17 cellular contexts compared by ENCODE assay signal in genomic region chr5:124870070-124870469, GRCh38.
A peak's percentile ranks its signal among the peaks of the same experiment; 100 is the strongest.
DNase-seq lines count a peak whose midpoint lies in the region; ATAC-seq and TF ChIP-seq lines count a peak whose summit lies in the region.
"Had no signal": no experiment of that assay in that cellular context is flagged by ENCODE, and none has a peak within 500 bp of the region (broad histone marks: within the 10 kb centered on the region; RNA-seq: fewer than 3 reads in every experiment).

No MANE protein-coding gene starts in this region.

- H3K36me3 Mint-ChIP-seq in glutamatergic neuron (ENCODE audit: unreplicated experiment): no peaks in the 10 kb centered on the region
- H3K36me3 Mint-ChIP-seq: CD8-positive, alpha-beta memory T cell had no signal

- H3F3A ChIP-seq in smooth muscle cell (ENCODE audit: low read depth): peaks cover 9% of the 10 kb centered on the region

- 6% methylated on average over 2 of the region's 2 CpGs for WGBS in smooth muscle cell (ENCODE audit: low lambda C conversion rate)

- H3K27me3 ChIP-seq in smooth muscle cell (ENCODE audit: low read depth): no peaks in the 10 kb centered on the region

- peaks cover 2% of the 10 kb centered on the region for H3K4me1 Mint-ChIP-seq in glutamatergic neuron (ENCODE audit: low read depth, unreplicated experiment)

- H3K79me2 ChIP-seq in smooth muscle cell (ENCODE audit: low read depth): no peaks in the 10 kb centered on the region

- H4K20me1 ChIP-seq in smooth muscle cell (ENCODE audit: low read depth): no peaks in the 10 kb centered on the region

- DNase-seq in left ventricle myocardium superior (no peak), cardiac septum (ENCODE audit: low spot score) (no peak), fibroblast of gingiva (ENCODE audit: low read depth) (peak; percentile 19), smooth muscle cell (lab: John Stamatoyannopoulos, UW; ENCODE audit: unreplicated experiment) (no peak), glutamatergic neuron (no peak)
- DNase-seq in stimulated activated CD4-positive, alpha-beta T cell treated with anti-CD3 and anti-CD28 coated beads, Interleukin-15, amount 100 ng/mL, for 24 hours: no peak
- DNase-seq in stimulated activated naive CD8-positive, alpha-beta T cell treated with anti-CD3 and anti-CD28 coated beads, Interleukin-15, Interleukin-2, amounts not matched to agents 100 U/mL and 50 U/mL, for 24 hours: no peak
- DNase-seq: Calu3; CD8-positive, alpha-beta memory T cell; DMS153; Karpas-422; NCI-H1694 treated with DMSO at 0.1 percent for 48 hours; NCI-H2081 treated with DMSO at 0.1 percent for 48 hours; NCI-H446; NCI-H526; Right ventricle myocardium superior had no signal

- H2AFZ ChIP-seq in smooth muscle cell (ENCODE audit: low read depth): no peak overlapping the region

- intact Hi-C loops in left ventricle myocardium superior (cut with micrococcal nuclease): no loop called here
- intact Hi-C loops in cardiac septum (cut with DNase I): no loop called here

- no peaks in the 10 kb centered on the region for H3K9me3 Mint-ChIP-seq in glutamatergic neuron (ENCODE audit: unreplicated experiment)

- peaks cover 28% of the 10 kb centered on the region for H3K4me1 ChIP-seq in smooth muscle cell (ENCODE audit: low read depth)

- peaks cover 2% of the 10 kb centered on the region for H3K27me3 Mint-ChIP-seq in glutamatergic neuron (ENCODE audit: unreplicated experiment)
- H3K27me3 Mint-ChIP-seq: CD8-positive, alpha-beta memory T cell had no signal

- peak overlapping the region; percentile 87 for H3K27ac ChIP-seq in smooth muscle cell (ENCODE audit: low read depth)
- H3K27ac ChIP-seq: C4-2B had no signal

- ATAC-seq in left ventricle myocardium superior: peak; percentile 51
- no peak for ATAC-seq in stimulated activated naive CD8-positive, alpha-beta T cell treated with anti-CD3 and anti-CD28 coated beads, Interleukin-15, Interleukin-2, amounts not matched to agents 100 U/mL and 50 U/mL, for 24 hours

- H3K9me3 ChIP-seq in smooth muscle cell (replicated peaks; ENCODE audit: low read depth): no peaks in the 10 kb centered on the region

- H3K4me3 ChIP-seq in smooth muscle cell: no peak overlapping the region

- no peaks in the 10 kb centered on the region for H3K36me3 ChIP-seq in smooth muscle cell (ENCODE audit: low read depth)

- no peak overlapping the region for H3K4me3 Mint-ChIP-seq in glutamatergic neuron (ENCODE audit: unreplicated experiment)
- H3K4me3 Mint-ChIP-seq: CD8-positive, alpha-beta memory T cell had no signal

- H3K9ac ChIP-seq in smooth muscle cell (ENCODE audit: low read depth): no peak overlapping the region

- H3K4me2 ChIP-seq in smooth muscle cell: peak overlapping the region; percentile 63

- TF ChIP-seq CTCF in smooth muscle cell (IDR thresholded peaks at IDR 0.05; ENCODE audit: borderline replicate concordance, insufficient read depth, poor library complexity, severe bottlenecking) (no peak), glutamatergic neuron (IDR thresholded peaks at IDR 0.05; ENCODE audit: partially characterized antibody, unreplicated experiment) (no peak)

- no peak overlapping the region for H3K27ac Mint-ChIP-seq in glutamatergic neuron (ENCODE audit: unreplicated experiment)
- H3K27ac Mint-ChIP-seq: CD8-positive, alpha-beta memory T cell had no signal
